In the genomic region with DNA sequence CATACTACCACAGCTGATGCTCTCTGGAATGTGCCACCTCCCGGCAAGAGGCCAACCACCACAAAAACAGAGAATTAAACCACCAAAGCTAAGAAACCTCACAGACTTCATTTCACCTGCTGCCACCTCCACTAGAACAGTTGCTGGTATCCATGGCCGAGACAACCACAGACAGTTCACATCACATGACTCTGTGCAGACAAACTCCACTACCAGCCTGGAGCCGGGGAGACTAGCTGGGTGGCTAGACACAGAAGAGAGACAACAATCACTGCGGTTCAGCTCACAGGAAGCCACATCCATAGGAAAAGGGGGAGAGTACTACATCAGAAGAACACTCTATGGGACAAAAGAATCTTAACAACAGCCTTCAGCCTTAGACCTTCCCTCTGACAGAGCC, we compare ENCODE assay signal across 26 cellular contexts.
DNase-seq lines count a peak whose midpoint lies in the region; ATAC-seq and TF ChIP-seq lines count a peak whose summit lies in the region.
"Had no signal": no experiment of that assay in that cellular context is flagged by ENCODE, and none has a peak within 500 bp of the region (broad histone marks: within the 10 kb centered on the region; RNA-seq: fewer than 3 reads in every experiment).

No MANE protein-coding gene starts in this region.

- TF ChIP-seq CTCF in H9 (conservative IDR thresholded peaks at IDR 0.05): no peak
- TF ChIP-seq CTCF in neural crest cell (conservative IDR thresholded peaks at IDR 0.05): no peak

- H3K9me3 Mint-ChIP-seq in H9 (peaks cover 0 to 2% of the 10 kb centered on the region in 2 experiments; a peak in 2 of 5 replicates), neural crest cell (peaks cover 15% of the 10 kb centered on the region)
- H3K9me3 Mint-ChIP-seq in central memory CD8-positive, alpha-beta T cell: no peaks in the 10 kb centered on the region
- H3K9me3 Mint-ChIP-seq: HFFc6 had no signal

- H3T11ph ChIP-seq in H9 (ENCODE audit: low read length): no peak overlapping the region

- no peak overlapping the region for H3K56ac ChIP-seq in H9 (ENCODE audit: insufficient read length, low read depth, low read length)

- no peak overlapping the region for H2BK15ac ChIP-seq in H9 (ENCODE audit: low read depth, low read length)

- DNase-seq in H9 (no peak), LHCN-M2 (ENCODE audit: low read depth) (peak; percentile 4), neural crest cell (ENCODE audit: low read depth, low spot score) (no peak), putamen (ENCODE audit: low spot score) (no peak), occipital lobe (lab: John Stamatoyannopoulos, UW) (no peak)
- no peak for DNase-seq in central memory CD8-positive, alpha-beta T cell (ENCODE audit: low spot score in 2 of 2)
- DNase-seq: BE2C, Calu3, GM23248, HFFc6, NCI-H1092 treated with DMSO at 0.1 percent for 48 hours, NCI-H1436, NCI-H187, NCI-H2081 treated with DMSO at 0.1 percent for 48 hours, NCI-H2171 treated with DMSO at 0.1 percent for 48 hours, NCI-H345, NCI-H524, NCI-H774, PC-9, SJCRH30 had no signal

- H3K27ac Mint-ChIP-seq in H9 (0 out of 7 replicates have a peak overlapping the region, but pooled peaks of 2 of the 3 experiments have one; percentile 6 to 32), neural crest cell (ENCODE audit: unreplicated experiment) (peak overlapping the region; percentile 76)
- H3K27ac Mint-ChIP-seq in central memory CD8-positive, alpha-beta T cell (ENCODE audit: low read depth): peak overlapping the region; percentile 9
- H3K27ac Mint-ChIP-seq: CD14-positive monocyte, HFFc6 had no signal

- peaks cover 10 to 13% of the 10 kb centered on the region in 2 experiments for H3K4me1 Mint-ChIP-seq in H9
- peaks cover 28% of the 10 kb centered on the region for H3K4me1 Mint-ChIP-seq in central memory CD8-positive, alpha-beta T cell
- peaks cover 4% of the 10 kb centered on the region for H3K4me1 Mint-ChIP-seq in neural crest cell

- H3K36me3 Mint-ChIP-seq in H9 (ENCODE audit: insufficient read depth in 1 of 3, low read depth in 3 of 3) (peaks cover 18 to 24% (median 22%) of the 10 kb centered on the region in 3 experiments; a peak in 6 of 7 replicates), neural crest cell (ENCODE audit: low read depth) (peaks cover 52% of the 10 kb centered on the region)
- H3K36me3 Mint-ChIP-seq in central memory CD8-positive, alpha-beta T cell (ENCODE audit: insufficient read depth): peaks cover 14% of the 10 kb centered on the region

- no peak overlapping the region for H2AFZ ChIP-seq in H9 (ENCODE audit: low read length)
- H2AFZ ChIP-seq: GM23248, PC-9 had no signal

- no peak overlapping the region for H4K8ac ChIP-seq in H9 (replicated peaks; ENCODE audit: insufficient read length, low read depth, low read length)

- H3K27me3 Mint-ChIP-seq in H9 (ENCODE audit: low read depth) (no peaks in the 10 kb centered on the region), neural crest cell (ENCODE audit: low read depth) (no peaks in the 10 kb centered on the region)
- no peaks in the 10 kb centered on the region for H3K27me3 Mint-ChIP-seq in central memory CD8-positive, alpha-beta T cell

- no peak overlapping the region for H4K5ac ChIP-seq in H9 (ENCODE audit: insufficient read length, low read depth, low read length)

- H3K79me2 ChIP-seq in H9 (ENCODE audit: insufficient read depth, low read length): no peaks in the 10 kb centered on the region

- no peak overlapping the region for H4K91ac ChIP-seq in H9 (ENCODE audit: insufficient read length, low read depth, low read length)

- no peak overlapping the region for H3K14ac ChIP-seq in H9 (ENCODE audit: insufficient read depth, low read length)

- no peak overlapping the region for H2BK20ac ChIP-seq in H9 (ENCODE audit: low read depth, low read length, poor library complexity, severe bottlenecking)

- H3K4me3 Mint-ChIP-seq in H9 (no peak overlapping the region), neural crest cell (no peak overlapping the region)
- H3K4me3 Mint-ChIP-seq in central memory CD8-positive, alpha-beta T cell: no peak overlapping the region
- H3K4me3 Mint-ChIP-seq: CD14-positive monocyte, HFFc6 had no signal

- no peak for ATAC-seq in central memory CD8-positive, alpha-beta T cell (replicated peaks; ENCODE audit: extremely low read depth, poor library complexity, severe bottlenecking)
- no peak for ATAC-seq in esophagus mucosa
- ATAC-seq: Right ventricle myocardium inferior, SK-N-SH treated with all-trans-retinoic acid at 6 μM for 48 hours had no signal

- H3K4me1 ChIP-seq in H9 (ENCODE audit: insufficient read depth, low read length): no peaks in the 10 kb centered on the region
- H3K4me1 ChIP-seq: BE2C, SJCRH30 had no signal

- no peaks in the 10 kb centered on the region for H4K20me1 ChIP-seq in H9 (ENCODE audit: control insufficient read depth, insufficient read depth, insufficient read length)

- H3K23me2 ChIP-seq in H9 (ENCODE audit: insufficient read length, low read depth, low read length, poor library complexity, severe bottlenecking): no peaks in the 10 kb centered on the region

- H3K4me2 ChIP-seq in H9 (ENCODE audit: insufficient read depth, insufficient read length, low read length): no peak overlapping the region
- H3K4me2 ChIP-seq: KMS-11, PC-9 had no signal

- H3K23ac ChIP-seq in H9 (ENCODE audit: insufficient read length, low read depth, low read length): no peak overlapping the region

- H3K79me1 ChIP-seq in H9 (ENCODE audit: insufficient read depth, low read depth, low read length, poor library complexity, severe bottlenecking): no peaks in the 10 kb centered on the region

- no peaks in the 10 kb centered on the region for H3K27me3 ChIP-seq in H9 (ENCODE audit: insufficient read depth, low read length)
- H3K27me3 ChIP-seq: BE2C, SJCRH30 had no signal

- no peak overlapping the region for H3K27ac ChIP-seq in H9 (ENCODE audit: insufficient read length, low read depth, low read length)
- H3K27ac ChIP-seq: GM23248, KMS-11, PC-9, SJCRH30 had no signal

- no peak overlapping the region for H2BK12ac ChIP-seq in H9 (ENCODE audit: insufficient read length, low read depth, low read length)

- H2BK5ac ChIP-seq in H9 (ENCODE audit: insufficient read length, low read length): no peak overlapping the region

- H2AK5ac ChIP-seq in H9 (ENCODE audit: insufficient read length, low read length): no peak overlapping the region

- no peak overlapping the region for H3K18ac ChIP-seq in H9 (ENCODE audit: insufficient read length, low read depth, low read length)

- no peak overlapping the region for H3K9ac ChIP-seq in H9 (ENCODE audit: extremely low read depth, insufficient read length, low read length)
- H3K9ac ChIP-seq: GM23248, KMS-11 had no signal

- no peak overlapping the region for H3K4ac ChIP-seq in H9 (ENCODE audit: low read depth, low read length)

- H2BK120ac ChIP-seq in H9 (ENCODE audit: low read depth, low read length, poor library complexity, severe bottlenecking): no peak overlapping the region

- no peaks in the 10 kb centered on the region for H3K9me3 ChIP-seq in H9 (ENCODE audit: control insufficient read depth, low read depth, low read length)
- H3K9me3 ChIP-seq: BE2C, HAP-1 had no signal

- no CpG with 5 or more reads among the region's 4 CpGs for WGBS in H9 (ENCODE audit: extremely low coverage, insufficient read length, low lambda C conversion rate)

Comparison
In these comparisons a context has a peak if more than half of its experiments do, and no peak if none do; other contexts are left out.
1. H3K27ac Mint-ChIP-seq: peak in every context shown above with its lines; median percentile 76 in neural crest cell; 19 in H9; 9 in central memory CD8-positive, alpha-beta T cell.